26 cellular contexts compared by ENCODE assay signal in the genomic region with DNA sequence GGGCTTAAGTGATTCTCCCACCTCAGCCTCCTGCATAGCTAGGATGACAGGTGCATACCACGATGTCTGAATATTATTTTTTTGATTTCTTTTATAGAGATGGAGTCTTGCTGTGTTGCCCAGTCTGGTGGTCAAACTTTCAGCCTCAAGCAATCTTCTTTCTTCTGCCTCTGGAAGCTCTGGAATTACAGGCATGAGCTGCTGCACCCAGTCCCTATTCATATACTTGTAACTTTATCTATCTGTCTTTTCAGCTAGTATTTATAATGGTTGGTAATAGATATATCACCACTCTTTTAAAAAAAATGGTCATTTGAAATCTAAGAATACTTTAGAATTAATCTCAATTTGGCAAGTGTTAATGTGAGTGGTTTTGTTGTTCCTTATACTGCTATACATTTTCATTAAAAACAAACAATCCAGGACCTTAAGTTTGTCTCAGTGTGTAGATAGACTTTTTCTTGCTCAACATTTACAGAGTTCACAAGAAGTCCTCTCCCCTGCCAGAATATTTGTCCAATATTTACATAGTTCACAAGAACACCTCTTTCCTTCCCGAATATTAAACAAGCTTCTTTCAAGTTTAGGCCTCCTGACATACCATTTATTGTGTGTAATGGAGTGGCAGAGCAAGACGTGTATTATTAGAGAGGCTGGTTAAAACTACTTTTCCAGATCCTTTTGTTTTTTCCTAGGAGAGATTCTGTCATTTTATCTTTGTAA.
"Had no signal": no experiment of that assay in that cellular context is flagged by ENCODE, and none has a peak within 500 bp of the region (broad histone marks: within the 10 kb centered on the region; RNA-seq: fewer than 3 reads in every experiment).

No MANE protein-coding gene starts in this region.

- ATAC-seq: effector memory CD8-positive, alpha-beta T cell; esophagus mucosa; gastrocnemius medialis; heart left ventricle; left colon; left lobe of liver; left ventricle myocardium superior had no signal

- H3K36me3 ChIP-seq: colonic mucosa, esophagus squamous epithelium, gastrocnemius medialis, heart left ventricle had no signal

- H3K27me3 ChIP-seq: colonic mucosa, esophagus squamous epithelium, gastrocnemius medialis, heart left ventricle, hepatocyte had no signal

- H3K9me3 ChIP-seq: colonic mucosa, gastrocnemius medialis had no signal

- H3K4me3 ChIP-seq: colonic mucosa, esophagus squamous epithelium, gastrocnemius medialis, heart left ventricle, hepatocyte had no signal

- H3K4me1 ChIP-seq: colonic mucosa, esophagus squamous epithelium, gastrocnemius medialis, heart left ventricle had no signal

- H3K27ac ChIP-seq: colonic mucosa, epithelial cell of prostate, esophagus squamous epithelium, gastrocnemius medialis, heart left ventricle, hepatocyte had no signal

- DNase-seq: cerebellar nuclear complex; colonic mucosa; cortex of kidney; effector CD8-positive, alpha-beta T cell; effector memory CD8-positive, alpha-beta T cell; endodermal cell; erythroblast; esophagus squamous epithelium; foreskin fibroblast; foreskin melanocyte; gastrocnemius medialis; heart left ventricle; hypothalamus; immature natural killer cell; islet precursor cell; kidney; kidney glomerular epithelial cell; left colon; left ventricle myocardium superior; mammary epithelial cell; mesendoderm; midbrain had no signal
